ENCODE assay signal across 24 cellular contexts in genomic region chr10:87593702-87594101, GRCh38.
DNase-seq lines count a peak whose midpoint lies in the region; ATAC-seq and TF ChIP-seq lines count a peak whose summit lies in the region.
"Had no signal": no experiment of that assay in that cellular context is flagged by ENCODE, and none has a peak within 500 bp of the region (broad histone marks: within the 10 kb centered on the region; RNA-seq: fewer than 3 reads in every experiment).

No MANE protein-coding gene starts in this region.

- intact Hi-C loops in Calu3 (cut with micrococcal nuclease; ENCODE audit: unreplicated experiment) = no loop called here

- no peak overlapping the region for H3K4me3 Mint-ChIP-seq in Calu3 (ENCODE audit: low read depth, unreplicated experiment)
- H3K4me3 Mint-ChIP-seq: activated B cell treated with CpG ODN at 0.5 μM for 24 hours; central memory CD8-positive, alpha-beta T cell; neural crest cell; stimulated activated memory B cell treated with anti-CD40 and anti-IgM and Interleukin-4, amounts not matched to agents 10 μg/mL and 1 μg/mL and 100 μg/mL, for 72 hours had no signal

- H3K27me3 ChIP-seq in BJ (ENCODE audit: control insufficient read depth, insufficient read depth, low read length) = peaks cover 2% of the 10 kb centered on the region; the same call in 1 of the 2 replicates
- H3K27me3 ChIP-seq in suprapubic skin = no peaks in the 10 kb centered on the region
- H3K27me3 ChIP-seq: heart left ventricle, left lung, SJSA1 had no signal

- TF ChIP-seq POLR2A in suprapubic skin (IDR thresholded peaks at IDR 0.05) = no peak

- no TSS peak for BruUV-seq in Calu3 (replicated peaks; lab: Mats Ljungman, UMichigan)

- no peak for TF ChIP-seq EP300 in suprapubic skin (IDR thresholded peaks at IDR 0.05)

- CTCF ChIA-PET in BJ (lab: Yijun Ruan, JAX) = interaction anchor here (0.7 kb wide), 1 partner anchor 9 kb away, joined by 3 read pairs; no protein-coding TSS in a partner anchor
- CTCF ChIA-PET in Calu3 (lab: Charles Lee) = no interaction called here

- H3K9me3 Mint-ChIP-seq in Calu3 (ENCODE audit: low read depth, unreplicated experiment) = no peaks in the 10 kb centered on the region
- H3K9me3 Mint-ChIP-seq: activated B cell treated with CpG ODN at 0.5 μM for 24 hours; central memory CD8-positive, alpha-beta T cell; neural crest cell had no signal

- no peak for TF ChIP-seq CTCF in BJ (IDR thresholded peaks at IDR 0.05; ENCODE audit: insufficient read depth, low read depth, low read length)
- no peak for TF ChIP-seq CTCF in fibroblast of the aortic adventitia (IDR thresholded peaks at IDR 0.05; ENCODE audit: insufficient read depth, low read length)
- TF ChIP-seq CTCF in suprapubic skin (IDR thresholded peaks at IDR 0.05) = no peak
- TF ChIP-seq CTCF in Calu3 (IDR thresholded peaks at IDR 0.05; ENCODE audit: unreplicated experiment) = no peak

- H3K36me3 Mint-ChIP-seq in Calu3 (ENCODE audit: insufficient read depth, unreplicated experiment) = no peaks in the 10 kb centered on the region
- H3K36me3 Mint-ChIP-seq: stimulated activated memory B cell treated with anti-CD40 and anti-IgM and Interleukin-4, amounts not matched to agents 10 μg/mL and 1 μg/mL and 100 μg/mL, for 72 hours had no signal

- no peak overlapping the region for H3K27ac Mint-ChIP-seq in Calu3 (ENCODE audit: unreplicated experiment)
- H3K27ac Mint-ChIP-seq: activated B cell treated with CpG ODN at 0.5 μM for 24 hours; progenitor cell of endocrine pancreas; stimulated activated memory B cell treated with anti-CD40 and anti-IgM and Interleukin-4, amounts not matched to agents 10 μg/mL and 1 μg/mL and 100 μg/mL, for 72 hours had no signal

- H3K4me3 ChIP-seq in BJ (ENCODE audit: low read depth, low read length) (no peak overlapping the region), fibroblast of the aortic adventitia (ENCODE audit: low read depth, low read length) (no peak overlapping the region), suprapubic skin (no peak overlapping the region)
- H3K4me3 ChIP-seq: heart left ventricle, left lung, SJSA1 had no signal

- peak; percentile 63 for DNase-seq in BJ (ENCODE audit: low read depth)
- DNase-seq in LHCN-M2 (ENCODE audit: low read depth) = peak; percentile 36
- DNase-seq in fibroblast of the aortic adventitia (ENCODE audit: low read depth) = peak; percentile 60
- no peak for DNase-seq in suprapubic skin (ENCODE audit: low spot score in 2 of 2)
- no peak for DNase-seq in GF-D8 (lab: John Stamatoyannopoulos, UW)
- no peak for DNase-seq in Calu3
- DNase-seq in T-helper 9 cell = no peak
- DNase-seq: activated B cell treated with CpG ODN at 0.5 μM for 24 hours; activated CD4-positive, alpha-beta T cell treated with anti-CD3 and anti-CD28 coated beads, Interleukin-2, amount 50 U/mL, for 48 hours; activated gamma-delta T cell treated with Interleukin-2 at 50 U/mL for 16 hours; amygdala; C1 segment of cervical spinal cord; effector CD8-positive, alpha-beta T cell; heart left ventricle; KG1; left lung; NCI-H187; NCI-H774 had no signal

- H3K36me3 ChIP-seq in BJ (ENCODE audit: control insufficient read depth, insufficient read depth, low read length) (no peaks in the 10 kb centered on the region), suprapubic skin (no peaks in the 10 kb centered on the region)
- H3K36me3 ChIP-seq: heart left ventricle, left lung, SJSA1 had no signal

- H3K27me3 Mint-ChIP-seq in Calu3 (ENCODE audit: unreplicated experiment) = no peaks in the 10 kb centered on the region
- H3K27me3 Mint-ChIP-seq: central memory CD8-positive, alpha-beta T cell; progenitor cell of endocrine pancreas; stimulated activated memory B cell treated with anti-CD40 and anti-IgM and Interleukin-4, amounts not matched to agents 10 μg/mL and 1 μg/mL and 100 μg/mL, for 72 hours had no signal

- no peak for ATAC-seq in GM21528 (IDR thresholded peaks at IDR 0.05; ENCODE audit: low FRiP score, unreplicated experiment)
- ATAC-seq: heart left ventricle; stimulated activated memory B cell treated with anti-CD40 and anti-IgM and Interleukin-4, amounts not matched to agents 10 μg/mL and 1 μg/mL and 100 μg/mL, for 72 hours had no signal

- no peaks in the 10 kb centered on the region for H3K9me3 ChIP-seq in suprapubic skin
- H3K9me3 ChIP-seq: heart left ventricle, left lung, SJSA1 had no signal

- H3K4me1 ChIP-seq in suprapubic skin = peaks cover 16% of the 10 kb centered on the region
- H3K4me1 ChIP-seq: left lung had no signal

- H3K4me1 Mint-ChIP-seq in Calu3 (ENCODE audit: low read depth, unreplicated experiment) = peaks cover 32% of the 10 kb centered on the region
- H3K4me1 Mint-ChIP-seq: central memory CD8-positive, alpha-beta T cell; neural crest cell had no signal

- peak overlapping the region; percentile 64 for H3K27ac ChIP-seq in suprapubic skin
- H3K27ac ChIP-seq: heart left ventricle, SJSA1 had no signal

- POLR2A ChIA-PET in BJ (lab: Charles Lee) = interaction anchor here (0.6 kb wide), 1 partner anchor 528 kb away, joined by 33 read pairs; no protein-coding TSS in a partner anchor

Comparison
In these comparisons a context has a peak if more than half of its experiments do, and no peak if none do; other contexts are left out.
1. DNase-seq: peak in BJ (single experiment), LHCN-M2 (single experiment) and fibroblast of the aortic adventitia (single experiment); none in suprapubic skin (0 of 2), GF-D8 (single experiment), Calu3 (single experiment) and T-helper 9 cell (single experiment).